Comparison of ENCODE assay signal across 6 cellular contexts in genomic region chr2:2059199-2059598, GRCh38.
"Had no signal": no experiment of that assay in that cellular context is flagged by ENCODE, and none has a peak within 500 bp of the region (broad histone marks: within the 10 kb centered on the region; RNA-seq: fewer than 3 reads in every experiment).

No MANE protein-coding gene starts in this region.

- H3K27ac ChIP-seq: HL-60 had no signal

- H3K27ac Mint-ChIP-seq: IgD-negative memory B cell had no signal

- H3K4me3 Mint-ChIP-seq: IgD-negative memory B cell had no signal

- DNase-seq: IMR-90, KBM-7, KG1 had no signal

- H3K4me3 ChIP-seq: K562 had no signal
